8 cellular contexts compared by ENCODE assay signal in the genomic region with DNA sequence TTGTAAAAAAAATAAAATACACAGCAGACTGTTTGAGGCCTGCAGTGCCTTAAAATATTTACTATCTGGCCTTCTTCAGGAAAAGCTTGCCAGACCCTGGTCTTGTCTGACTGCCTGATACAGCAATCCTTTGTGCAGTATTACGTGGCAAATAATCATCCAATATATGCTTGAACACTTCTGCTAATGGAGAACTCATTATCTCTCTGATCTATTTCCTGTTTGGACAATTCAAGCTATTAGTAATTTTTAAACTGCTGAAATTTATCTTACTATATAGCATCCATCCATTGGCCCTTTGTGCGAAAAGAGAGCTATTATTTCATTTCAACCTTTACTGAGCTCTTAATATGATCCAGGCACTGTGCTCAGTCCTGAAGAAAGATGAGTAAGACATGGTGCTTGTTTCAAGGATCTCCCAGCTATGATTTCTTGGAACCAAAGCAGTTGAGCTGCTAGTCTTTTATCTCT. TPM values are rescaled to one million over a fixed set of nuclear protein-coding genes. Genes with fewer than 3 reads are reported as not detected.
A peak's percentile ranks its signal among the peaks of the same experiment; 100 is the strongest.
DNase-seq lines count a peak whose midpoint lies in the region; ATAC-seq and TF ChIP-seq lines count a peak whose summit lies in the region.

No MANE protein-coding gene starts in this region.

- POLR2A ChIA-PET in BJ (lab: Charles Lee), result interaction anchor here (1.3 kb wide), 1 partner anchor 16 kb away, joined by 6 read pairs; the partner anchor contains the start of gene ATG7
- POLR2A ChIA-PET in naive thymus-derived CD4-positive, alpha-beta T cell (lab: Charles Lee), result interaction anchor here (0.6 to 2.5 kb wide), 3 partner anchors 10 to 370 kb away, joined by 3 to 10 read pairs (median 5); partner anchors contain the start of gene ATG7

- H3K9me2 ChIP-seq in Karpas-422 (replicated peaks; ENCODE audit: insufficient read depth, low read length), result no peaks in the 10 kb centered on the region

- H3K36me3 ChIP-seq in BJ (ENCODE audit: control insufficient read depth, insufficient read depth, low read length) (peaks cover 1% of the 10 kb centered on the region), Karpas-422 (ENCODE audit: insufficient read depth, low read length) (no peaks in the 10 kb centered on the region), brain microvascular endothelial cell (replicated peaks) (peaks cover 2% of the 10 kb centered on the region), mucosa of descending colon (ENCODE audit: low read depth) (no peaks in the 10 kb centered on the region)
- peaks cover 0 to 6% (median 0%) of the 10 kb centered on the region in 3 experiments for H3K36me3 ChIP-seq in naive thymus-derived CD4-positive, alpha-beta T cell (ENCODE audit: control insufficient read depth in 2 of 3, insufficient read depth in 3 of 3, low read length in 3 of 3)

- H3K27me3 Mint-ChIP-seq in naive thymus-derived CD4-positive, alpha-beta T cell, result no peaks in the 10 kb centered on the region

- H3K79me2 ChIP-seq in Karpas-422 (ENCODE audit: low read length), result peaks cover 74% of the 10 kb centered on the region

- H3K27ac ChIP-seq in Karpas-422 (ENCODE audit: low read length) (peak overlapping the region; percentile 83), brain microvascular endothelial cell (peak overlapping the region; percentile 82)
- no peak overlapping the region for H3K27ac ChIP-seq in naive thymus-derived CD4-positive, alpha-beta T cell (ENCODE audit: low read depth, low read length)

- peaks cover 4 to 36% (median 15%) of the 10 kb centered on the region in 5 donors for H3K36me3 Mint-ChIP-seq in naive thymus-derived CD4-positive, alpha-beta T cell

- H3K4me3 Mint-ChIP-seq in naive thymus-derived CD4-positive, alpha-beta T cell, result no peak overlapping the region

- no peak overlapping the region for H2AFZ ChIP-seq in Karpas-422 (ENCODE audit: low read length)

- H3K9ac ChIP-seq in Karpas-422 (ENCODE audit: low read length), result peak overlapping the region; percentile 22

- in situ Hi-C loops in brain microvascular endothelial cell (cut with HindIII; ENCODE audit: low pct_ligation_motif_present, low sequenced_read_pairs), result no loop called here

- CTCF ChIA-PET in BJ (lab: Yijun Ruan, JAX), result interaction anchor here (1.0 to 2.8 kb wide), 7 partner anchors 9 to 132 kb away, joined by 3 to 13 read pairs (median 4); partner anchors contain the start of genes ATG7 and HRH1
- CTCF ChIA-PET in naive thymus-derived CD4-positive, alpha-beta T cell (lab: Charles Lee), result no interaction called here

- H3K27me3 ChIP-seq in BJ (ENCODE audit: control insufficient read depth, insufficient read depth, low read length) (no peaks in the 10 kb centered on the region), Karpas-422 (ENCODE audit: low read length) (no peaks in the 10 kb centered on the region), brain microvascular endothelial cell (replicated peaks) (no peaks in the 10 kb centered on the region)
- no peaks in the 10 kb centered on the region for H3K27me3 ChIP-seq in naive thymus-derived CD4-positive, alpha-beta T cell (ENCODE audit: control insufficient read depth in 2 of 2, insufficient read depth in 2 of 2, low read length in 2 of 2)

- no peaks in the 10 kb centered on the region for H4K20me1 ChIP-seq in Karpas-422 (ENCODE audit: insufficient read depth, low read depth, low read length)

- peaks cover 0 to 1% (median 0%) of the 10 kb centered on the region in 11 donors for H3K9me3 Mint-ChIP-seq in naive thymus-derived CD4-positive, alpha-beta T cell

- peak overlapping the region; percentile 70 for H3K4me2 ChIP-seq in Karpas-422 (ENCODE audit: low read depth, low read length, poor library complexity, severe bottlenecking)

- ATAC-seq in naive thymus-derived CD4-positive, alpha-beta T cell, result no peak
- ATAC-seq in mucosa of descending colon, result no peak
- ATAC-seq in GM19328 (IDR thresholded peaks at IDR 0.05; ENCODE audit: unreplicated experiment), result no peak

- peaks cover 43% of the 10 kb centered on the region for H3K4me1 ChIP-seq in Karpas-422 (ENCODE audit: low read length)
- H3K4me1 ChIP-seq in naive thymus-derived CD4-positive, alpha-beta T cell (ENCODE audit: control insufficient read depth in 2 of 2, insufficient read depth in 2 of 2, low read length in 2 of 2), result peaks cover 19 to 39% of the 10 kb centered on the region in 2 donors
- H3K4me1 ChIP-seq in mucosa of descending colon (ENCODE audit: low read depth), result peaks cover 9% of the 10 kb centered on the region

- H3K4me1 Mint-ChIP-seq in naive thymus-derived CD4-positive, alpha-beta T cell, result peaks cover 42 to 63% (median 58%) of the 10 kb centered on the region in 7 donors

- H3K27ac Mint-ChIP-seq in naive thymus-derived CD4-positive, alpha-beta T cell, result peak overlapping the region in 5 of 9 donors; percentile 5 to 95 (median 77)

- DNase-seq in BJ (ENCODE audit: low read depth) (peak; percentile 44), Karpas-422 (no peak), brain microvascular endothelial cell (no peak), nucleus accumbens (lab: John Stamatoyannopoulos, UW) (no peak), mucosa of descending colon (no peak)
- no peak for DNase-seq in naive thymus-derived CD4-positive, alpha-beta T cell
- DNase-seq in activated naive CD4-positive, alpha-beta T cell treated with anti-CD3 and anti-CD28 coated beads, Interleukin-2, amount 50 U/mL, for 16 hours, result no peak

- intact Hi-C loops in naive thymus-derived CD4-positive, alpha-beta T cell (cut with micrococcal nuclease), result loop anchor here in 1 of 2 donors (5.0 kb wide), 1 partner anchor 51 kb away; no protein-coding TSS in a partner anchor
- intact Hi-C loops in mucosa of descending colon (cut with DNase I, micrococcal nuclease), result no loop called here

- no peak overlapping the region for H3K4me3 ChIP-seq in BJ (ENCODE audit: low read depth, low read length)
- H3K4me3 ChIP-seq in Karpas-422 (ENCODE audit: low read length), result peak overlapping the region; percentile 50
- no peak overlapping the region for H3K4me3 ChIP-seq in brain microvascular endothelial cell (ENCODE audit: low read depth, low read length)
- H3K4me3 ChIP-seq in naive thymus-derived CD4-positive, alpha-beta T cell (ENCODE audit: low read length), result no peak overlapping the region
- H3K4me3 ChIP-seq in mucosa of descending colon, result no peak overlapping the region

- TF ChIP-seq CTCF in BJ (IDR thresholded peaks at IDR 0.05; ENCODE audit: insufficient read depth, low read depth, low read length) (no peak), brain microvascular endothelial cell (IDR thresholded peaks at IDR 0.05; ENCODE audit: low read depth, low read length, missing control alignments) (no peak), mucosa of descending colon (IDR thresholded peaks at IDR 0.05) (no peak)

- H3K9me3 ChIP-seq in Karpas-422 (ENCODE audit: low read length) (no peaks in the 10 kb centered on the region), mucosa of descending colon (no peaks in the 10 kb centered on the region)
- no peaks in the 10 kb centered on the region for H3K9me3 ChIP-seq in naive thymus-derived CD4-positive, alpha-beta T cell (ENCODE audit: control insufficient read depth in 2 of 3, low read length in 3 of 3)

RNA-seq across cellular contexts. Expression of gene ATG7, which starts 15.9 kb away (rescaled TPM):
- polyA plus RNA-seq in BJ (2011; rRNA removed), result 26.2 and 32.6 TPM in 2 replicates
- polyA minus RNA-seq in BJ (2011; rRNA and poly(A)+ RNA removed), result 41.5 and 70.9 TPM in 2 replicates
- 24.6 and 50.9 TPM in 2 replicates for total RNA-seq in Karpas-422 (2014; rRNA removed; shearing (Covaris generic); ENCODE audit: low replicate concordance)
- total RNA-seq in naive thymus-derived CD4-positive, alpha-beta T cell, result 10 to 100 TPM; 27.0 to 80.3 (median 39.8) TPM
- polyA plus RNA-seq in naive thymus-derived CD4-positive, alpha-beta T cell, result 10 to 100 TPM; 12.0 to 15.8 TPM
- 10 to 100 TPM; 40.4 to 49.6 (median 43.3) TPM for total RNA-seq in mucosa of descending colon
